In genomic region chr7:120628233-120628632, GRCh38 we compare ENCODE assay signal across 26 cellular contexts.
"Had no signal": no experiment of that assay in that cellular context is flagged by ENCODE, and none has a peak within 500 bp of the region (broad histone marks: within the 10 kb centered on the region; RNA-seq: fewer than 3 reads in every experiment).

No MANE protein-coding gene starts in this region.

- H3K27ac Mint-ChIP-seq: naive thymus-derived CD4-positive, alpha-beta T cell; nephron progenitor cell; stimulated activated effector memory CD8-positive, alpha-beta T cell treated with anti-CD3 and anti-CD28 coated beads, Interleukin-12 subunit alpha, Interleukin-12 subunit beta, amount 100 ng/mL, for 72 hours had no signal

- H3K9me3 ChIP-seq: esophagus muscularis mucosa, left lung, prostate gland, sigmoid colon, stomach, thoracic aorta, tibial nerve, upper lobe of left lung, uterus had no signal

- H3K36me3 ChIP-seq: esophagus muscularis mucosa, left lung, prostate gland, sigmoid colon, stomach, thoracic aorta, tibial nerve, upper lobe of left lung, uterus had no signal

- H3K4me1 ChIP-seq: esophagus muscularis mucosa, left lung, prostate gland, sigmoid colon, stomach, tibial nerve, upper lobe of left lung, uterus had no signal

- H3K4me3 ChIP-seq: coronary artery, esophagus muscularis mucosa, left lung, prostate gland, sigmoid colon, stomach, thoracic aorta, tibial nerve, upper lobe of left lung, uterus had no signal

- H3K27me3 ChIP-seq: esophagus muscularis mucosa, left lung, sigmoid colon, stomach, tibial nerve, upper lobe of left lung, uterus had no signal

- ATAC-seq: left lung; naive thymus-derived CD4-positive, alpha-beta T cell; right cardiac atrium; stimulated activated effector memory CD8-positive, alpha-beta T cell treated with anti-CD3 and anti-CD28 coated beads, Interleukin-12 subunit alpha, Interleukin-12 subunit beta, amount 100 ng/mL, for 72 hours had no signal

- H3K4me3 Mint-ChIP-seq: naive thymus-derived CD4-positive, alpha-beta T cell; nephron progenitor cell; stimulated activated effector memory CD8-positive, alpha-beta T cell treated with anti-CD3 and anti-CD28 coated beads, Interleukin-12 subunit alpha, Interleukin-12 subunit beta, amount 100 ng/mL, for 72 hours had no signal

- FAIRE-seq: endothelial cell of umbilical vein, keratinocyte had no signal

- H3K27ac ChIP-seq: coronary artery, esophagus muscularis mucosa, left lung, prostate gland, sigmoid colon, stomach, thoracic aorta, tibial nerve, upper lobe of left lung, uterus had no signal

- H3K27me3 Mint-ChIP-seq: naive thymus-derived CD4-positive, alpha-beta T cell had no signal

- DNase-seq: dermis blood vessel endothelial cell; effector memory CD4-positive, alpha-beta T cell; foreskin melanocyte; left lung; mesendoderm; midbrain; naive thymus-derived CD4-positive, alpha-beta T cell; nephron progenitor cell; nucleus accumbens; right cardiac atrium; sigmoid colon; stimulated activated CD4-positive, alpha-beta T cell treated with anti-CD3 and anti-CD28 coated beads, Interleukin-2, amount 100 ng/mL, for 24 hours; stimulated activated CD4-positive, alpha-beta T cell treated with anti-CD3 and anti-CD28 coated beads, Interleukin-4, amount 100 ng/mL, for 24 hours; stimulated activated naive CD4-positive, alpha-beta T cell treated with Interleukin-2 at 50 U/mL for 16 hours; stomach; substantia nigra; upper lobe of left lung; uterus had no signal

- H3K36me3 Mint-ChIP-seq: naive thymus-derived CD4-positive, alpha-beta T cell; stimulated activated effector memory CD8-positive, alpha-beta T cell treated with anti-CD3 and anti-CD28 coated beads, Interleukin-12 subunit alpha, Interleukin-12 subunit beta, amount 100 ng/mL, for 72 hours had no signal

- H3K9me3 Mint-ChIP-seq: nephron progenitor cell had no signal

- H3K4me1 Mint-ChIP-seq: naive thymus-derived CD4-positive, alpha-beta T cell; nephron progenitor cell; stimulated activated effector memory CD8-positive, alpha-beta T cell treated with anti-CD3 and anti-CD28 coated beads, Interleukin-12 subunit alpha, Interleukin-12 subunit beta, amount 100 ng/mL, for 72 hours had no signal
